ENCODE assay signal across 8 cellular contexts in genomic region chr11:95715777-95716241, GRCh38.
A peak's percentile ranks its signal among the peaks of the same experiment; 100 is the strongest.
DNase-seq lines count a peak whose midpoint lies in the region; ATAC-seq and TF ChIP-seq lines count a peak whose summit lies in the region.

No MANE protein-coding gene starts in this region.

- WGBS in trophoblast cell (ENCODE audit: extremely low coverage, insufficient coverage, insufficient read length), result no CpG with 5 or more reads among the region's 2 CpGs

- no peak overlapping the region for H2AK5ac ChIP-seq in trophoblast cell (ENCODE audit: low read length)

- H3K27me3 ChIP-seq in CD4-positive, alpha-beta memory T cell (ENCODE audit: insufficient read depth, low read length), result no peaks in the 10 kb centered on the region
- peaks cover 44% of the 10 kb centered on the region for H3K27me3 ChIP-seq in osteoblast (ENCODE audit: insufficient read depth, low read length)
- no peaks in the 10 kb centered on the region for H3K27me3 ChIP-seq in trophoblast cell (ENCODE audit: insufficient read depth, low read length)

- peak overlapping the region; percentile 16 for H3K4me2 ChIP-seq in osteoblast (ENCODE audit: insufficient read depth, low read length)
- H3K4me2 ChIP-seq in trophoblast cell (ENCODE audit: low read length), result no peak overlapping the region

- H3K4me3 Mint-ChIP-seq in CD4-positive, alpha-beta memory T cell, result peak overlapping the region in 5 of 8 donors; percentile 4 to 66 (median 38)

- no peak overlapping the region for H3K23ac ChIP-seq in trophoblast cell (ENCODE audit: low read length)

- H2BK12ac ChIP-seq in trophoblast cell (ENCODE audit: low read length), result no peak overlapping the region

- intact Hi-C loops in CD4-positive, alpha-beta memory T cell (cut with micrococcal nuclease), result no loop called here

- no peak overlapping the region for H4K91ac ChIP-seq in trophoblast cell (ENCODE audit: low read depth, low read length)

- H3K9me3 Mint-ChIP-seq in CD4-positive, alpha-beta memory T cell, result peaks cover 0 to 2% (median 0%) of the 10 kb centered on the region in 8 donors
- H3K9me3 Mint-ChIP-seq in activated naive CD4-positive, alpha-beta T cell treated with anti-CD3 and anti-CD28 coated beads, Interleukin-2, amount 50 U/mL, for 72 hours, result no peaks in the 10 kb centered on the region

- H3K27me3 Mint-ChIP-seq in CD4-positive, alpha-beta memory T cell, result peaks cover 7 to 11% of the 10 kb centered on the region in 2 donors

- H3K9ac ChIP-seq in trophoblast cell (ENCODE audit: low read length), result no peak overlapping the region

- ATAC-seq in GM21423 (IDR thresholded peaks at IDR 0.05; ENCODE audit: unreplicated experiment), result peak; percentile 77
- ATAC-seq in HG03575 (IDR thresholded peaks at IDR 0.05; ENCODE audit: extremely low read depth, insufficient number of reproducible peaks, low FRiP score, unreplicated experiment), result peak; percentile 58
- ATAC-seq in activated naive CD4-positive, alpha-beta T cell treated with anti-CD3 and anti-CD28 coated beads, Interleukin-2, amount 50 U/mL, for 72 hours, result peak; percentile 82 to 90

- no peak overlapping the region for H3K4ac ChIP-seq in trophoblast cell (ENCODE audit: low read depth, low read length)

- peaks cover 26% of the 10 kb centered on the region for H3K4me1 ChIP-seq in CD4-positive, alpha-beta memory T cell (ENCODE audit: insufficient read depth, low read length)
- H3K4me1 ChIP-seq in osteoblast (ENCODE audit: insufficient read depth, low read length), result peaks cover 7% of the 10 kb centered on the region
- H3K4me1 ChIP-seq in trophoblast cell (ENCODE audit: control insufficient read depth in 1 of 2, insufficient read depth in 2 of 2, low read length in 2 of 2), result no peaks in the 10 kb centered on the region

- H2AFZ ChIP-seq in osteoblast (ENCODE audit: low read length), result no peak overlapping the region
- no peak overlapping the region for H2AFZ ChIP-seq in trophoblast cell (ENCODE audit: insufficient read depth, low read length, poor library complexity)

- no peaks in the 10 kb centered on the region for H3K9me3 ChIP-seq in CD4-positive, alpha-beta memory T cell (ENCODE audit: control insufficient read depth in 1 of 2, low read length in 2 of 2)
- H3K9me3 ChIP-seq in osteoblast (ENCODE audit: low read depth, low read length), result no peaks in the 10 kb centered on the region
- no peaks in the 10 kb centered on the region for H3K9me3 ChIP-seq in trophoblast cell (ENCODE audit: insufficient read depth, low read depth, low read length)

- no peak overlapping the region for H4K12ac ChIP-seq in trophoblast cell (ENCODE audit: low read depth, low read length)

- no peak for DNase-seq in CD4-positive, alpha-beta memory T cell
- DNase-seq in activated naive CD4-positive, alpha-beta T cell treated with anti-CD3 and anti-CD28 coated beads, Interleukin-2, amount 50 U/mL, for 72 hours (ENCODE audit: low spot score in 2 of 2), result peak in 1 of 2 donors; percentile 44
- no peak for DNase-seq in osteoblast (ENCODE audit: insufficient read length, low spot score, missing footprints)
- DNase-seq in trophoblast cell, result no peak
- no peak for DNase-seq in DMS153 (lab: John Stamatoyannopoulos, UW)
- DNase-seq in SIG-M5 (lab: John Stamatoyannopoulos, UW), result no peak

- POLR2A ChIA-PET in CD4-positive, alpha-beta memory T cell (lab: Charles Lee; ENCODE audit: partially characterized antibody), result interaction anchor here (0.8 to 21.6 kb wide), 8 partner anchors 10 to 626 kb away, joined by 3 to 241 read pairs (median 3); partner anchors contain the start of genes ENDOD1, FAM76B and SESN3

- H3K36me3 ChIP-seq in CD4-positive, alpha-beta memory T cell (ENCODE audit: insufficient read depth, low read length), result no peaks in the 10 kb centered on the region
- H3K36me3 ChIP-seq in osteoblast (ENCODE audit: insufficient read depth, low read length), result no peaks in the 10 kb centered on the region
- H3K36me3 ChIP-seq in trophoblast cell (ENCODE audit: control insufficient read depth in 1 of 2, insufficient read depth in 2 of 2, low read length in 2 of 2), result no peaks in the 10 kb centered on the region

- H3K4me1 Mint-ChIP-seq in CD4-positive, alpha-beta memory T cell, result peaks cover 26 to 42% (median 34%) of the 10 kb centered on the region in 4 donors

- no peaks in the 10 kb centered on the region for H3K79me1 ChIP-seq in trophoblast cell (ENCODE audit: low read length)

- H3K27ac Mint-ChIP-seq in CD4-positive, alpha-beta memory T cell, result peak overlapping the region; percentile 21 to 75 (median 35)
- peak overlapping the region; percentile 4 to 85 for H3K27ac Mint-ChIP-seq in activated naive CD4-positive, alpha-beta T cell treated with anti-CD3 and anti-CD28 coated beads, Interleukin-2, amount 50 U/mL, for 72 hours

- no peak overlapping the region for H2BK5ac ChIP-seq in trophoblast cell (ENCODE audit: low read depth, low read length, poor library complexity)

- H3K14ac ChIP-seq in trophoblast cell (ENCODE audit: low read length), result no peak overlapping the region

- H4K20me1 ChIP-seq in osteoblast (ENCODE audit: insufficient read depth, low read length), result no peaks in the 10 kb centered on the region

- H3K79me2 ChIP-seq in osteoblast (ENCODE audit: insufficient read depth, low read length) (no peaks in the 10 kb centered on the region), trophoblast cell (ENCODE audit: control insufficient read depth, insufficient read depth, low read length, poor library complexity) (no peaks in the 10 kb centered on the region)

- H3K36me3 Mint-ChIP-seq in CD4-positive, alpha-beta memory T cell, result no peaks in the 10 kb centered on the region
- H3K36me3 Mint-ChIP-seq in activated naive CD4-positive, alpha-beta T cell treated with anti-CD3 and anti-CD28 coated beads, Interleukin-2, amount 50 U/mL, for 72 hours, result no peaks in the 10 kb centered on the region

- H3K4me3 ChIP-seq in CD4-positive, alpha-beta memory T cell (ENCODE audit: low read length in 2 of 2), result no peak overlapping the region
- H3K4me3 ChIP-seq in osteoblast (ENCODE audit: insufficient read depth, low read length) (peak overlapping the region; percentile 5), trophoblast cell (ENCODE audit: low read depth, low read length) (no peak overlapping the region)

- no peak for TF ChIP-seq CTCF in osteoblast (IDR thresholded peaks at IDR 0.05; ENCODE audit: extremely low read depth, low read depth, low read length)

- CTCF ChIA-PET in CD4-positive, alpha-beta memory T cell (lab: Charles Lee; ENCODE audit: partially characterized antibody), result interaction anchor here (1.0 to 4.1 kb wide), 5 partner anchors 10 to 563 kb away, joined by 4 to 30 read pairs (median 7); no protein-coding TSS in a partner anchor

- H2BK120ac ChIP-seq in trophoblast cell (ENCODE audit: insufficient read depth, low read length, poor library complexity), result no peak overlapping the region

- H3K18ac ChIP-seq in trophoblast cell (ENCODE audit: low read length), result no peak overlapping the region

- no peak overlapping the region for H3K27ac ChIP-seq in CD4-positive, alpha-beta memory T cell (ENCODE audit: low read depth, low read length)
- H3K27ac ChIP-seq in osteoblast (ENCODE audit: low read depth, low read length), result peak overlapping the region; percentile 33
- no peak overlapping the region for H3K27ac ChIP-seq in trophoblast cell (ENCODE audit: low read depth, low read length)

- H4K8ac ChIP-seq in trophoblast cell (ENCODE audit: low read depth, low read length), result no peak overlapping the region
